Comparison of ENCODE assay signal across 8 cellular contexts in genomic region chr14:60248697-60249314, GRCh38. TPM values are rescaled to one million over a fixed set of nuclear protein-coding genes. Genes with fewer than 3 reads are reported as not detected.
A peak's percentile ranks its signal among the peaks of the same experiment; 100 is the strongest.
DNase-seq lines count a peak whose midpoint lies in the region; ATAC-seq and TF ChIP-seq lines count a peak whose summit lies in the region.

PPM1A (plus strand) TSS chr14:60249221; CDS start chr14:60282704, 33,483 bp downstream.

- H3K27me3 ChIP-seq in dorsolateral prefrontal cortex (no peaks in the 10 kb centered on the region), right lobe of liver (no peaks in the 10 kb centered on the region)

- peaks cover 0 to 36% (median 10%) of the 10 kb centered on the region in 4 donors for H3K4me1 ChIP-seq in right lobe of liver

- H3K36me3 ChIP-seq in right lobe of liver: no peaks in the 10 kb centered on the region

- intact Hi-C loops in activated CD4-positive, alpha-beta memory T cell treated with anti-CD3 and anti-CD28 coated beads for 36 hours (cut with micrococcal nuclease): loop anchor here (1.0 to 10.0 kb wide), 9 partner anchors 42 to 1446 kb away; partner anchors contain the start of genes DAAM1, HIF1A, JKAMP and L3HYPDH
- intact Hi-C loops in dorsolateral prefrontal cortex (cut with DNase I): loop anchor here (2.0 to 10.0 kb wide), 9 partner anchors 26 to 1446 kb away; partner anchors contain the start of genes HIF1A (in 1 of the 2), JKAMP (in 1 of the 2), L3HYPDH (in 1 of the 2) and PCNX4 (in 1 of the 2)
- intact Hi-C loops in right lobe of liver (cut with DNase I): no loop called here

- ATAC-seq in GM19438 (IDR thresholded peaks at IDR 0.05; ENCODE audit: low read depth, unreplicated experiment) (peak; percentile 72), HG03571 (IDR thresholded peaks at IDR 0.05; ENCODE audit: unreplicated experiment) (peak; percentile 70), right lobe of liver (peak; percentile 82 to 86 (median 85))

- H3K9me3 Mint-ChIP-seq in activated CD4-positive, alpha-beta memory T cell treated with anti-CD3 and anti-CD28 coated beads for 36 hours: no peaks in the 10 kb centered on the region

- H3K4me3 ChIP-seq in dorsolateral prefrontal cortex: peak within 1 kb of the TSS; percentile 71 to 100 (median 89)
- peak within 1 kb of the TSS; percentile 67 to 79 (median 78) for H3K4me3 ChIP-seq in right lobe of liver

- H3K27me3 Mint-ChIP-seq in activated CD4-positive, alpha-beta memory T cell treated with anti-CD3 and anti-CD28 coated beads for 36 hours: no peaks in the 10 kb centered on the region

- H3K9me3 ChIP-seq in right lobe of liver: no peaks in the 10 kb centered on the region

- peak within 1 kb of the TSS; percentile 94 for H3K4me3 Mint-ChIP-seq in activated CD4-positive, alpha-beta memory T cell treated with anti-CD3 and anti-CD28 coated beads for 36 hours

- TF ChIP-seq CTCF in dorsolateral prefrontal cortex (IDR thresholded peaks at IDR 0.05 in 54 of 56, conservative IDR thresholded peaks at IDR 0.05 in 2 of 56; ENCODE audit: low read depth in 1 of 56, partially characterized antibody in 56 of 56) (peak in 6 of 56 donors; percentile 10 to 43 (median 16)), right lobe of liver (IDR thresholded peaks at IDR 0.05) (no peak)

- peaks cover 50% of the 10 kb centered on the region for H3K4me1 Mint-ChIP-seq in activated CD4-positive, alpha-beta memory T cell treated with anti-CD3 and anti-CD28 coated beads for 36 hours (ENCODE audit: low read depth)

- POLR2A ChIA-PET in activated CD4-positive, alpha-beta memory T cell treated with anti-CD3 and anti-CD28 coated beads for 36 hours (lab: Charles Lee): interaction anchor here (0.5 to 2.4 kb wide), 16 partner anchors 10 to 1551 kb away, joined by 3 to 18 read pairs (median 4); partner anchors contain the start of genes DHRS7, JKAMP, L3HYPDH and PCNX4

- DNase-seq in CD1c-positive myeloid dendritic cell (ENCODE audit: extremely low spot score) (peak; percentile 98), NCI-H82 treated with DMSO at 0.1 percent for 48 hours (lab: John Stamatoyannopoulos, UW; ENCODE audit: unreplicated experiment) (peak; percentile 78), dorsolateral prefrontal cortex (peak; percentile 86 to 96 (median 93)), right lobe of liver (peak; percentile 97)
- peak; percentile 97 for DNase-seq in activated CD4-positive, alpha-beta memory T cell treated with anti-CD3 and anti-CD28 coated beads for 36 hours
- peak; percentile 95 for DNase-seq in stimulated activated CD4-positive, alpha-beta T cell treated with anti-CD3 and anti-CD28 coated beads, Interleukin-4, amount 100 ng/mL, for 24 hours

- H3K27ac Mint-ChIP-seq in activated CD4-positive, alpha-beta memory T cell treated with anti-CD3 and anti-CD28 coated beads for 36 hours: peak within 1 kb of the TSS; percentile 100

- CTCF ChIA-PET in activated CD4-positive, alpha-beta memory T cell treated with anti-CD3 and anti-CD28 coated beads for 36 hours (lab: Charles Lee): interaction anchor here (0.9 to 2.4 kb wide), 4 partner anchors 65 to 283 kb away, joined by 3 to 23 read pairs (median 4); no protein-coding TSS in a partner anchor

- peaks cover 6% of the 10 kb centered on the region for H3K36me3 Mint-ChIP-seq in activated CD4-positive, alpha-beta memory T cell treated with anti-CD3 and anti-CD28 coated beads for 36 hours

- TF ChIP-seq POLR2A in right lobe of liver (IDR thresholded peaks at IDR 0.05): peak; percentile 96

- H3K27ac ChIP-seq in dorsolateral prefrontal cortex: peak within 1 kb of the TSS; percentile 95 to 100 (median 100)
- peak within 1 kb of the TSS; percentile 100 for H3K27ac ChIP-seq in right lobe of liver

- 0% methylated on average over 1 of the region's 73 CpGs for WGBS in right lobe of liver (ENCODE audit: insufficient coverage, low coverage, low lambda C conversion rate, missing lambda C conversion rate)

RNA-seq across cellular contexts. Expression of gene PPM1A, which starts in this region (rescaled TPM):
- 10 to 100 TPM; 44.0 to 47.3 TPM for total RNA-seq in activated CD4-positive, alpha-beta memory T cell treated with anti-CD3 and anti-CD28 coated beads for 36 hours
- total RNA-seq in dorsolateral prefrontal cortex (100 to 1,000 TPM in 91 of 120 experiments, 10 to 100 TPM in 29; 67.6 to 145 (median 112) TPM), right lobe of liver (10 to 100 TPM; 32.6 to 54.7 (median 39.4) TPM)

Comparison
In these comparisons a context has a peak if more than half of its experiments do, and no peak if none do; other contexts are left out.
1. Peak in every context shown above with its lines: DNase-seq, ATAC-seq, H3K4me3 ChIP-seq and H3K27ac ChIP-seq.
2. intact Hi-C loops: an anchor here in activated CD4-positive, alpha-beta memory T cell treated with anti-CD3 and anti-CD28 coated beads for 36 hours (1.0 to 10.0 kb wide) and dorsolateral prefrontal cortex (2.0 to 10.0 kb wide); none called in right lobe of liver.